Comparison of ENCODE assay signal across 28 cellular contexts in the genomic region with DNA sequence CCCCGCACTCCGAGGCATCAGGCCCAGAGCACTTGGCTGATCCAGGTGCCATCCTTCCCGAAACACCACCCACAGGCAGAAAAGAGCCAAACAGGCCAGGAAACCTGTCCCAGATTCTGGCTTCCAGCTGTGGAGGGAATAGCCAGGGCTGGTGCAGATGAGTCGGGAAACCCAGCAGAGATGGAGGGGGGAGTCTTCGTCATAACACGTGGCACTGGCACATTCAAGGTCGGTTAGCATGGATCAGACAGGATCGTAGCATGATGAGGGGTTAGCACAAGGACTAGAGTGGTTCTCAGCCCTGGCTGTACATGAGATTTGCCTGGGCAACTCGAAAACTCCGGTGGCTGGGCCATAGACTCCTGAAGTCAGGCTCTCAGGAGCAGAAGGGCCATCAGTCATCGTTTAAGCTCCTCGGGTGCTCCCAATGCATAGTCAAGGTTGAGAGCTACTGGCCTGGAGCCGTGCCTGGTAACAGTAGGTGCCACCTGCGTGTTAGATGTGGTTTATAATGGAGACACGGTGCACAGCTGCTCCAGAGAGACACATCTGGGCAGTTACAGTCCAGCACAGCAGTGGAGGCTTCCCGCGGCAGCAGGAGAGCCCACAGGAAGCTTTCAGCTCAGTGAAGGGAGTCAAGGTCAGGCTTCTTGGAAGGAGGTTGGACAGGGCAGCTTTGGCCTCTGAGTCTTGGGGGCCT. TPM values are rescaled to one million over a fixed set of nuclear protein-coding genes. Genes with fewer than 3 reads are reported as not detected.
A peak's percentile ranks its signal among the peaks of the same experiment; 100 is the strongest.
DNase-seq lines count a peak whose midpoint lies in the region; ATAC-seq, FAIRE-seq and TF ChIP-seq lines count a peak whose summit lies in the region.
"Had no signal": no experiment of that assay in that cellular context is flagged by ENCODE, and none has a peak within 500 bp of the region (broad histone marks: within the 10 kb centered on the region; RNA-seq: fewer than 3 reads in every experiment).

No MANE protein-coding gene starts in this region.

- H3K18ac ChIP-seq in IMR-90 (ENCODE audit: low read depth, low read length) = no peak overlapping the region

- no peaks in the 10 kb centered on the region for H3K27me3 ChIP-seq in IMR-90 (ENCODE audit: control insufficient read depth, insufficient read depth, low read length)
- no peaks in the 10 kb centered on the region for H3K27me3 ChIP-seq in adrenal gland
- no peaks in the 10 kb centered on the region for H3K27me3 ChIP-seq in thyroid gland
- no peaks in the 10 kb centered on the region for H3K27me3 ChIP-seq in small intestine (ENCODE audit: control insufficient read depth in 2 of 2, insufficient read depth in 2 of 2, low read length in 2 of 2)
- H3K27me3 ChIP-seq in spleen (replicated peaks in 1 of 7) = no peaks in the 10 kb centered on the region
- H3K27me3 ChIP-seq: dorsolateral prefrontal cortex, pancreas, right atrium auricular region, SJSA1, testis had no signal

- DNase-seq in natural killer cell (no peak), IMR-90 (no peak), adrenal gland (peak in 4 of 7 donors; percentile 58 to 66 (median 64)), thyroid gland (no peak), small intestine (no peak), spleen (no peak)
- no peak for DNase-seq in natural killer cell treated with Interleukin-12 subunit alpha and Interleukin-12 subunit beta and Interleukin-15 and Interleukin-18, amount 100 ng/mL, for 72 hours (ENCODE audit: low spot score)
- DNase-seq: activated CD8-positive, alpha-beta memory T cell treated with anti-CD3 and anti-CD28 coated beads for 24 hours; activated T-cell treated with anti-CD3 and anti-CD28 coated beads, Interleukin-2, amount 50 U/mL, for 1 hour; CD4-positive, alpha-beta T cell; dorsolateral prefrontal cortex; left lung; naive thymus-derived CD4-positive, alpha-beta T cell; NCI-H146; NCI-H446 treated with DMSO at 0.1 percent for 48 hours; NCI-H82; pancreas; stimulated activated CD4-positive, alpha-beta T cell treated with anti-CD3 and anti-CD28 coated beads, Interleukin-4, amount 100 ng/mL, for 24 hours; testis had no signal

- CTCF ChIA-PET in IMR-90 (lab: Yijun Ruan, JAX) = no interaction called here

- H3K9me3 ChIP-seq in IMR-90 (ENCODE audit: control insufficient read depth, insufficient read depth, low read length) (no peaks in the 10 kb centered on the region), adrenal gland (replicated peaks in 1 of 3) (no peaks in the 10 kb centered on the region), thyroid gland (no peaks in the 10 kb centered on the region), small intestine (ENCODE audit: control insufficient read depth, low read depth) (no peaks in the 10 kb centered on the region), spleen (no peaks in the 10 kb centered on the region)
- H3K9me3 ChIP-seq: left lung, pancreas, right atrium auricular region, SJSA1, testis had no signal

- H3K4me1 ChIP-seq in IMR-90 (ENCODE audit: control insufficient read depth, insufficient read depth, low read length) (peaks cover under 1% of the 10 kb centered on the region; the same call in 1 of the 2 replicates), adrenal gland (replicated peaks in 1 of 2) (peaks cover 10 to 16% of the 10 kb centered on the region in 2 donors), thyroid gland (peaks cover 28 to 38% of the 10 kb centered on the region in 2 donors), small intestine (ENCODE audit: control insufficient read depth in 2 of 2, insufficient read depth in 1 of 2, low read depth in 1 of 2, low read length in 1 of 2) (peaks cover under 1 to 2% of the 10 kb centered on the region in 2 donors), spleen (peaks cover 3 to 42% (median 16%) of the 10 kb centered on the region in 6 donors)

- no peak for TF ChIP-seq POLR2A in IMR-90 (IDR thresholded peaks at IDR 0.05; ENCODE audit: low read depth, low read length)
- no peak for TF ChIP-seq POLR2A in adrenal gland (IDR thresholded peaks at IDR 0.05)
- TF ChIP-seq POLR2A in thyroid gland (IDR thresholded peaks at IDR 0.05) = no peak
- TF ChIP-seq POLR2A in spleen (IDR thresholded peaks at IDR 0.05) = no peak

- no peak overlapping the region for H3K23ac ChIP-seq in IMR-90 (ENCODE audit: low read depth, low read length)

- no peak overlapping the region for H4K91ac ChIP-seq in IMR-90 (ENCODE audit: insufficient read depth, low read depth, low read length)

- no peaks in the 10 kb centered on the region for H3K36me3 Mint-ChIP-seq in natural killer cell
- no peaks in the 10 kb centered on the region for H3K36me3 Mint-ChIP-seq in natural killer cell treated with Interleukin-12 subunit alpha and Interleukin-12 subunit beta and Interleukin-15 and Interleukin-18, amount 100 ng/mL, for 72 hours

- no peak overlapping the region for H2AFZ ChIP-seq in IMR-90 (replicated peaks; ENCODE audit: low read length, poor library complexity)
- H2AFZ ChIP-seq: GM23338 had no signal

- H2BK120ac ChIP-seq in IMR-90 (ENCODE audit: low read depth, low read length) = no peak overlapping the region

- H3K27me3 Mint-ChIP-seq in natural killer cell (ENCODE audit: low read depth in 2 of 2) = no peaks in the 10 kb centered on the region
- H3K27me3 Mint-ChIP-seq in natural killer cell treated with Interleukin-12 subunit alpha and Interleukin-12 subunit beta and Interleukin-15 and Interleukin-18, amount 100 ng/mL, for 72 hours = no peaks in the 10 kb centered on the region
- H3K27me3 Mint-ChIP-seq: CD4-positive, alpha-beta T cell; naive thymus-derived CD4-positive, alpha-beta T cell; stimulated activated memory B cell treated with anti-CD40 and anti-IgM and Interleukin-4, amounts not matched to agents 10 μg/mL and 1 μg/mL and 100 μg/mL, for 72 hours had no signal

- H3K4me1 Mint-ChIP-seq in natural killer cell = peaks cover 15 to 49% of the 10 kb centered on the region in 2 donors
- H3K4me1 Mint-ChIP-seq in natural killer cell treated with Interleukin-12 subunit alpha and Interleukin-12 subunit beta and Interleukin-15 and Interleukin-18, amount 100 ng/mL, for 72 hours (ENCODE audit: low read depth in 2 of 2) = peaks cover 13 to 25% of the 10 kb centered on the region in 2 donors

- H4K20me1 ChIP-seq in IMR-90 (ENCODE audit: insufficient read depth, low read length) = peaks cover 54% of the 10 kb centered on the region

- intact Hi-C loops in natural killer cell (cut with micrococcal nuclease) = no loop called here
- intact Hi-C loops in IMR-90 (cut with micrococcal nuclease) = no loop called here
- intact Hi-C loops in adrenal gland (cut with DNase I) = no loop called here
- intact Hi-C loops in thyroid gland (cut with DNase I) = no loop called here
- intact Hi-C loops in spleen (cut with DNase I; ENCODE audit: low total_unique reads) = no loop called here

- no TSS peak for BruUV-seq in IMR-90 (replicated peaks; lab: Mats Ljungman, UMichigan)

- POLR2A ChIA-PET in IMR-90 (lab: Charles Lee; ENCODE audit: unreplicated experiment) = no interaction called here

- H3K9ac ChIP-seq in IMR-90 (ENCODE audit: low read depth, low read length) = no peak overlapping the region

- H3K27ac ChIP-seq in IMR-90 (ENCODE audit: insufficient read depth, low read length) = no peak overlapping the region
- peak overlapping the region in 2 of 5 donors; percentile 43 to 49 for H3K27ac ChIP-seq in adrenal gland
- H3K27ac ChIP-seq in thyroid gland = peak overlapping the region in 2 of 3 donors; percentile 21 to 24
- H3K27ac ChIP-seq in small intestine (ENCODE audit: low read depth in 1 of 2, low read length in 1 of 2) = no peak overlapping the region
- no peak overlapping the region for H3K27ac ChIP-seq in spleen
- H3K27ac ChIP-seq: left lung, pancreas, right atrium auricular region, SJSA1, testis had no signal

- peaks cover 14% of the 10 kb centered on the region for H3K9me1 ChIP-seq in IMR-90 (ENCODE audit: insufficient read depth, low read length)

- H4K8ac ChIP-seq in IMR-90 (ENCODE audit: low read depth in 2 of 2, low read length in 2 of 2) = no peak overlapping the region

- no peak overlapping the region for H3K56ac ChIP-seq in IMR-90 (ENCODE audit: extremely low read depth, insufficient read depth, low read length)

- no peak overlapping the region for H2BK15ac ChIP-seq in IMR-90 (ENCODE audit: low read depth, low read length)

- H2AK9ac ChIP-seq in IMR-90 (replicated peaks; ENCODE audit: low read depth, low read length, poor library complexity) = peak overlapping the region; percentile 39

- no peak overlapping the region for H2AK5ac ChIP-seq in IMR-90 (ENCODE audit: low read depth, low read length)

- H3K4me3 Mint-ChIP-seq in natural killer cell = no peak overlapping the region
- H3K4me3 Mint-ChIP-seq in natural killer cell treated with Interleukin-12 subunit alpha and Interleukin-12 subunit beta and Interleukin-15 and Interleukin-18, amount 100 ng/mL, for 72 hours = no peak overlapping the region
- H3K4me3 Mint-ChIP-seq: GM23338; naive thymus-derived CD4-positive, alpha-beta T cell; stimulated activated memory B cell treated with anti-CD40 and anti-IgM and Interleukin-4, amounts not matched to agents 10 μg/mL and 1 μg/mL and 100 μg/mL, for 72 hours had no signal

- H2BK5ac ChIP-seq in IMR-90 (ENCODE audit: low read depth, low read length, poor library complexity, severe bottlenecking) = no peak overlapping the region

- H3K4me3 ChIP-seq in IMR-90 (ENCODE audit: insufficient read depth, low read depth, low read length) = no peak overlapping the region
- H3K4me3 ChIP-seq in adrenal gland = no peak overlapping the region
- H3K4me3 ChIP-seq in thyroid gland (replicated peaks in 1 of 3) = no peak overlapping the region
- no peak overlapping the region for H3K4me3 ChIP-seq in small intestine (ENCODE audit: low read depth in 1 of 2, low read length in 2 of 2)
- H3K4me3 ChIP-seq in spleen = no peak overlapping the region
- H3K4me3 ChIP-seq: dorsolateral prefrontal cortex, GM23338, left lung, pancreas, right atrium auricular region, SJSA1, testis had no signal

- dilution Hi-C loops in IMR-90 (cut with HindIII; ENCODE audit: low sequenced_read_pairs, unreplicated experiment) = no loop called here

- WGBS in IMR-90 (ENCODE audit: extremely low coverage in 2 of 2, insufficient read length in 1 of 2), 2 experiments = 100% methylated on average over 10 of the region's 17 CpGs; no CpG with 5 or more reads in 1 of the 2 experiments
- WGBS in adrenal gland, 4 donors = 53 to 68% (median 61%) methylated on average over 5 to 17 of the region's 17 CpGs
- WGBS in thyroid gland, 2 donors = 90 to 96% methylated on average over 15 to 16 of the region's 17 CpGs
- 87 to 88% (median 87%) methylated on average over 17 of the region's 17 CpGs for WGBS in small intestine, 3 donors
- 78 to 88% (median 86%) methylated on average over 16 to 17 of the region's 17 CpGs for whole genome bisulfite sequencing in spleen, 5 donors

- in situ Hi-C loops in IMR-90 (cut with MboI; ENCODE audit: low sequenced_read_pairs) = no loop called here

- peaks cover 82% of the 10 kb centered on the region for H3K36me3 ChIP-seq in IMR-90 (ENCODE audit: control insufficient read depth, insufficient read depth, low read length)
- H3K36me3 ChIP-seq in adrenal gland (replicated peaks in 1 of 2) = peaks cover 0 to 77% of the 10 kb centered on the region in 2 donors
- peaks cover 72 to 76% of the 10 kb centered on the region in 2 donors for H3K36me3 ChIP-seq in thyroid gland
- peaks cover 12 to 33% of the 10 kb centered on the region in 2 donors for H3K36me3 ChIP-seq in small intestine (ENCODE audit: control insufficient read depth in 2 of 2, insufficient read depth in 2 of 2, low read length in 2 of 2)
- peaks cover 0 to 93% (median 84%) of the 10 kb centered on the region in 6 donors for H3K36me3 ChIP-seq in spleen

- H2BK20ac ChIP-seq in IMR-90 (ENCODE audit: low read depth, low read length) = no peak overlapping the region

- H3K27ac Mint-ChIP-seq in natural killer cell = peak overlapping the region; percentile 65 to 87
- peak overlapping the region in 1 of 2 donors; percentile 68 for H3K27ac Mint-ChIP-seq in natural killer cell treated with Interleukin-12 subunit alpha and Interleukin-12 subunit beta and Interleukin-15 and Interleukin-18, amount 100 ng/mL, for 72 hours
- H3K27ac Mint-ChIP-seq: CD4-positive, alpha-beta T cell; GM23338; stimulated activated memory B cell treated with anti-CD40 and anti-IgM and Interleukin-4, amounts not matched to agents 10 μg/mL and 1 μg/mL and 100 μg/mL, for 72 hours had no signal

- no peak overlapping the region for H3K4ac ChIP-seq in IMR-90 (ENCODE audit: low read depth, low read length)

- H3K14ac ChIP-seq in IMR-90 (replicated peaks; ENCODE audit: low read depth, low read length) = no peak overlapping the region

- TF ChIP-seq CTCF in natural killer cell (IDR thresholded peaks at IDR 0.05) (no peak), IMR-90 (conservative IDR thresholded peaks at IDR 0.05; ENCODE audit: low read depth, low read length) (no peak), adrenal gland (IDR thresholded peaks at IDR 0.05) (peak in 1 of 6 experiments; percentile 9), thyroid gland (IDR thresholded peaks at IDR 0.05) (no peak), spleen (IDR thresholded peaks at IDR 0.05 in 8 of 11, conservative IDR thresholded peaks at IDR 0.05 in 3 of 11) (no peak)

- ATAC-seq in natural killer cell (no peak), IMR-90 (ENCODE audit: low read depth) (no peak)
- no peak for ATAC-seq in natural killer cell treated with Interleukin-12 subunit alpha and Interleukin-12 subunit beta and Interleukin-15 and Interleukin-18, amount 100 ng/mL, for 72 hours
- ATAC-seq: GM23338; HepG2; left lung; naive thymus-derived CD4-positive, alpha-beta T cell; pancreas; stimulated activated memory B cell treated with anti-CD40 and anti-IgM and Interleukin-4, amounts not matched to agents 10 μg/mL and 1 μg/mL and 100 μg/mL, for 72 hours had no signal

- no peak for TF ChIP-seq RAD21 in IMR-90 (IDR thresholded peaks at IDR 0.05; ENCODE audit: low read length)

- no peak overlapping the region for H3K4me2 ChIP-seq in IMR-90 (ENCODE audit: low read depth, low read length)
- H3K4me2 ChIP-seq: GM23338 had no signal

- no peaks in the 10 kb centered on the region for H3K9me3 Mint-ChIP-seq in natural killer cell
- H3K9me3 Mint-ChIP-seq in natural killer cell treated with Interleukin-12 subunit alpha and Interleukin-12 subunit beta and Interleukin-15 and Interleukin-18, amount 100 ng/mL, for 72 hours = no peaks in the 10 kb centered on the region
- H3K9me3 Mint-ChIP-seq: CD4-positive, alpha-beta T cell; GM23338; naive thymus-derived CD4-positive, alpha-beta T cell; stimulated activated memory B cell treated with anti-CD40 and anti-IgM and Interleukin-4, amounts not matched to agents 10 μg/mL and 1 μg/mL and 100 μg/mL, for 72 hours had no signal

- peaks cover 18 to 62% of the 10 kb centered on the region in 2 experiments for H3K79me1 ChIP-seq in IMR-90 (ENCODE audit: low read depth in 1 of 2, low read length in 2 of 2)

- no peak for FAIRE-seq in small intestine (lab: Jason Lieb, UNC)
- FAIRE-seq: endothelial cell of umbilical vein, HepG2, islet of Langerhans, pancreas, urothelium cell line had no signal

- H4K5ac ChIP-seq in IMR-90 (ENCODE audit: low read depth, low read length) = no peak overlapping the region

RNA-seq across cellular contexts. Expression of gene CYTH2, which starts 6.3 kb away (rescaled TPM):
- total RNA-seq in natural killer cell (10 to 100 TPM; 38.5 to 44.1 (median 39.2) TPM), IMR-90 (2012; rRNA removed) (35.8 and 38.3 TPM in 2 replicates), adrenal gland (10 to 100 TPM; 28.5 to 93.5 (median 54.2) TPM), thyroid gland (100 to 1,000 TPM in 2 of 4 donors, 10 to 100 TPM in 2; 91.6 to 232 (median 139) TPM), spleen (10 to 100 TPM; 31.4 to 66.4 (median 48.2) TPM)
- 10 to 100 TPM; 66.4 to 66.9 TPM for total RNA-seq in natural killer cell treated with Interleukin-12 subunit alpha and Interleukin-12 subunit beta and Interleukin-15 and Interleukin-18, amount 100 ng/mL, for 72 hours
- polyA plus RNA-seq in IMR-90 (2012; rRNA removed) (56.1 and 62.0 TPM in 2 replicates), adrenal gland (10 to 100 TPM; 26.3 to 91.7 (median 51.8) TPM), small intestine (10 to 100 TPM; 44.3 to 55.1 (median 54.6) TPM), spleen (10 to 100 TPM; 22.6 to 44.1 (median 24.6) TPM)
- 49.6 and 59.9 TPM in 2 replicates for polyA plus RNA-seq in IMR-90 (2012; cell fraction: cytosol; rRNA removed)
- 149 and 158 TPM in 2 replicates for polyA plus RNA-seq in IMR-90 (2012; cell fraction: nucleus; rRNA removed; ENCODE audit: low replicate concordance)

RNA-seq across cellular contexts. Expression of gene KCNJ14, which starts 20.1 kb away (rescaled TPM):
- total RNA-seq in natural killer cell (1 to 10 TPM in 1 of 3 donors, under 1 TPM in 2; 0.77 to 1.2 (median 0.85) TPM), IMR-90 (2012; rRNA removed) (under 0.01 and 0.18 TPM in 2 replicates), adrenal gland (under 1 TPM; 0.09 to 0.83 (median 0.43) TPM), thyroid gland (1 to 10 TPM; 1.2 to 1.9 (median 1.4) TPM), spleen (1 to 10 TPM in 2 of 7 donors, under 1 TPM in 5; 0.43 to 1.4 (median 0.93) TPM)
- 1 to 10 TPM; 2.1 to 4.6 TPM for total RNA-seq in natural killer cell treated with Interleukin-12 subunit alpha and Interleukin-12 subunit beta and Interleukin-15 and Interleukin-18, amount 100 ng/mL, for 72 hours
- polyA plus RNA-seq in IMR-90 (2012; rRNA removed) (0.34 and 0.39 TPM in 2 replicates), adrenal gland (under 1 TPM; 0.16 to 0.56 (median 0.34) TPM), small intestine (under 1 TPM; 0.22 to 0.43 (median 0.27) TPM), spleen (under 1 TPM; 0.26 to 0.61 (median 0.38) TPM)
- polyA plus RNA-seq in IMR-90 (2012; cell fraction: cytosol; rRNA removed) = 0.11 and 0.29 TPM in 2 replicates
- polyA plus RNA-seq in IMR-90 (2012; cell fraction: nucleus; rRNA removed; ENCODE audit: low replicate concordance) = 2.0 and 4.1 TPM in 2 replicates

RNA-seq across cellular contexts. Expression of gene GRWD1, which starts 29.7 kb away (rescaled TPM):
- 10 to 100 TPM; 14.2 to 29.0 (median 16.7) TPM for total RNA-seq in natural killer cell
- 100 to 1,000 TPM in 1 of 2 donors, 10 to 100 TPM in 1; 60.6 to 104 TPM for total RNA-seq in natural killer cell treated with Interleukin-12 subunit alpha and Interleukin-12 subunit beta and Interleukin-15 and Interleukin-18, amount 100 ng/mL, for 72 hours
- 22.0 and 32.5 TPM in 2 replicates for total RNA-seq in IMR-90 (2012; rRNA removed)
- polyA plus RNA-seq in IMR-90 (2012; rRNA removed) = 22.5 and 25.2 TPM in 2 replicates
- polyA plus RNA-seq in IMR-90 (2012; cell fraction: cytosol; rRNA removed) = 20.0 and 42.6 TPM in 2 replicates
- 13.1 and 26.6 TPM in 2 replicates for polyA plus RNA-seq in IMR-90 (2012; cell fraction: nucleus; rRNA removed; ENCODE audit: low replicate concordance)
- total RNA-seq in adrenal gland = 10 to 100 TPM in 7 of 8 donors, 1 to 10 TPM in 1; 8.5 to 48.4 (median 28.2) TPM
- 10 to 100 TPM in 1 of 3 donors, 1 to 10 TPM in 2; 6.6 to 15.7 (median 7.5) TPM for polyA plus RNA-seq in adrenal gland
- 10 to 100 TPM; 22.4 to 40.5 (median 29.1) TPM for total RNA-seq in thyroid gland
- 10 to 100 TPM in 1 of 3 donors, 1 to 10 TPM in 2; 5.6 to 18.4 (median 7.3) TPM for polyA plus RNA-seq in small intestine
- 10 to 100 TPM; 24.3 to 34.5 (median 26.0) TPM for total RNA-seq in spleen
- 10 to 100 TPM in 1 of 3 donors, 1 to 10 TPM in 2; 5.5 to 14.7 (median 9.5) TPM for polyA plus RNA-seq in spleen

RNA-seq across cellular contexts. Expression of gene LMTK3, which starts 36.1 kb away (rescaled TPM):
- total RNA-seq in natural killer cell (1 to 10 TPM in 2 of 3 donors, under 1 TPM in 1; 0.64 to 2.9 (median 1.9) TPM), IMR-90 (2012; rRNA removed) (0.18 TPM in 1 of 2 replicates, not detected in the other), adrenal gland (1 to 10 TPM in 7 of 8 donors, under 1 TPM in 1; 0.06 to 4.4 (median 2.6) TPM), thyroid gland (1 to 10 TPM; 3.0 to 7.1 (median 4.6) TPM), spleen (1 to 10 TPM in 6 of 7 donors, under 1 TPM in 1; 0.69 to 4.2 (median 1.5) TPM)
- total RNA-seq in natural killer cell treated with Interleukin-12 subunit alpha and Interleukin-12 subunit beta and Interleukin-15 and Interleukin-18, amount 100 ng/mL, for 72 hours = 1 to 10 TPM in 1 of 2 donors, under 1 TPM in 1; 0.40 to 1.3 TPM
- polyA plus RNA-seq in IMR-90 (2012; rRNA removed) (0.60 and 0.87 TPM in 2 replicates), adrenal gland (10 to 100 TPM in 1 of 3 donors, 1 to 10 TPM in 1, under 1 TPM in 1; 0.57 to 15.1 (median 2.3) TPM), small intestine (1 to 10 TPM; 3.6 to 7.3 (median 6.9) TPM), spleen (1 to 10 TPM in 1 of 3 donors, under 1 TPM in 2; 0.29 to 1.1 (median 0.37) TPM)
- polyA plus RNA-seq in IMR-90 (2012; cell fraction: cytosol; rRNA removed) = 0.70 and 0.79 TPM in 2 replicates
- polyA plus RNA-seq in IMR-90 (2012; cell fraction: nucleus; rRNA removed; ENCODE audit: low replicate concordance) = 2.9 and 5.0 TPM in 2 replicates
- total RNA-seq: RPMI7951, SJSA1 had no signal

Comparison
In these comparisons a context has a peak if more than half of its experiments do, and no peak if none do; other contexts are left out.
1. DNase-seq: peak in adrenal gland (4 of 7); none in natural killer cell (single experiment), natural killer cell treated with Interleukin-12 subunit alpha and Interleukin-12 subunit beta and Interleukin-15 and Interleukin-18, amount 100 ng/mL, for 72 hours (single experiment), IMR-90 (single experiment), thyroid gland (0 of 2), small intestine (single experiment) and spleen (single experiment).
2. H3K27ac ChIP-seq: peak in thyroid gland (2 of 3); none in IMR-90 (single experiment), small intestine (0 of 2) and spleen (0 of 8).